Comparison of ENCODE assay signal across 8 cellular contexts in the genomic region with DNA sequence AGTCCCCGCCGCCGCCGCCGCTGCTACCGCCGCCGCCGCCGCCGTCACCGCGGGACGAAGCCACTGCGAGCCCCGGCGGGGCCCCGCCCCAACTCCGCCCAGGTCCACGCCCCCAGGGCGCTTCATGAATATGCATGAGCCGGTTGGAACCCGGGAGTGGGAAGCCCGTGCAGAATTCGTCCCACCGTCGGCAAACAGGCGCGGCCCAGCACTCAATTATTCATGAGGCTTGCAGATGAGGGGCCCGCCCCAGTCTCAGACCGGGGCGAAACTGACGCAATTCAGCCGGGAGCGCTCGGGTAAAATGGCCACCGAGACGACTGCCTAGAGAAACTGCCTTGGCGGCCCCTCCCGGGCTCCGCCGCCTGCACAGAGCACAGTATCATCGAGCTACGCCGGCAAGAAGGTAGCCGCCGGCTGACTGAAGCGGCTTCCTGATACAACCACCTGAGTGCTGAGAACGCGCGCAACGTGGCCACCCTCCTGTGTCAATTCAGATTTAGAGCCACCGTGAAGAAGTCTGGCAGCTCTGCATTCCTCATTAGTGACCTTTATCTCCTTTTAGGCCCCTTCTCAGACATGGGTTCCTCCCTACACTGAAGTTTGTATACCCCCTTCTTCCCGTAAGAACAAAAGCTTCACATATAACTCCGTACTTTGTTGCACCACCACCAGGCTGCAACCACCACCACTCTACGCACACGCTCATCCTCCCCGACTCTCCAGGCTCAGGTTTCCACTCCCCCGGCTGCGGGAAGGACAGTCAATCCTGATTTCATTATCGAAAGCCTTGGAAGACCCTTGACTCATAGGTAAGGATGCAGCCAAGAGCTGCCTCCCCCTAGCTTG. TPM values are rescaled to one million over a fixed set of nuclear protein-coding genes. Genes with fewer than 3 reads are reported as not detected.
DNase-seq lines count a peak whose midpoint lies in the region; TF ChIP-seq lines count a peak whose summit lies in the region.

Gene TNKS1BP1, minus strand, starts transcription at position 67 of the 849 bp plus-strand sequence. CDS start 3,067 bp downstream, outside the sequence.

- peak within 1 kb of the TSS; percentile 57 for H3K4me2 ChIP-seq in H9 (ENCODE audit: insufficient read depth, insufficient read length, low read length)

- H3K9me3 Mint-ChIP-seq in H9: no peaks in the 10 kb centered on the region; a peak in 1 of 5 replicates
- no peaks in the 10 kb centered on the region for H3K9me3 Mint-ChIP-seq in nephron progenitor cell
- no peaks in the 10 kb centered on the region for H3K9me3 Mint-ChIP-seq in stimulated activated naive CD8-positive, alpha-beta T cell treated with anti-CD3 and anti-CD28 coated beads, Interleukin-15, Interleukin-2, amounts not matched to agents 100 ng/mL and 50 ng/mL, for 24 hours

- H3K27me3 ChIP-seq in H9 (ENCODE audit: insufficient read depth, low read length) (no peaks in the 10 kb centered on the region), MG63 (no peaks in the 10 kb centered on the region)

- no CpG with 5 or more reads among the region's 61 CpGs for WGBS in H9 (ENCODE audit: extremely low coverage, insufficient read length, low lambda C conversion rate)

- in situ Hi-C loops in G401 (cut with HindIII; ENCODE audit: low sequenced_read_pairs): no loop called here

- H3K18ac ChIP-seq in H9 (ENCODE audit: insufficient read length, low read depth, low read length): peak within 1 kb of the TSS; percentile 88

- peak within 1 kb of the TSS; percentile 94 for H3K14ac ChIP-seq in H9 (ENCODE audit: insufficient read depth, low read length)

- H3K9ac ChIP-seq in H9 (ENCODE audit: extremely low read depth, insufficient read length, low read length): peak within 1 kb of the TSS; percentile 63

- no peak within 1 kb of the TSS for H2BK15ac ChIP-seq in H9 (ENCODE audit: low read depth, low read length)

- no peak within 1 kb of the TSS for H2BK20ac ChIP-seq in H9 (ENCODE audit: low read depth, low read length, poor library complexity, severe bottlenecking)

- H4K5ac ChIP-seq in H9 (ENCODE audit: insufficient read length, low read depth, low read length): no peak within 1 kb of the TSS

- H3K4me1 Mint-ChIP-seq in H9 (peaks cover 40 to 41% of the 10 kb centered on the region in 2 experiments), nephron progenitor cell (peaks cover 71% of the 10 kb centered on the region)
- H3K4me1 Mint-ChIP-seq in stimulated activated naive CD8-positive, alpha-beta T cell treated with anti-CD3 and anti-CD28 coated beads, Interleukin-15, Interleukin-2, amounts not matched to agents 100 ng/mL and 50 ng/mL, for 24 hours (ENCODE audit: low read depth): peaks cover 56% of the 10 kb centered on the region

- H3K27ac Mint-ChIP-seq in H9: peak within 1 kb of the TSS; percentile 99 to 100 (median 99)
- peak within 1 kb of the TSS; percentile 98 for H3K27ac Mint-ChIP-seq in nephron progenitor cell
- H3K27ac Mint-ChIP-seq in stimulated activated naive CD8-positive, alpha-beta T cell treated with anti-CD3 and anti-CD28 coated beads, Interleukin-15, Interleukin-2, amounts not matched to agents 100 ng/mL and 50 ng/mL, for 24 hours: peak within 1 kb of the TSS; percentile 98

- no peak within 1 kb of the TSS for H3K4ac ChIP-seq in H9 (ENCODE audit: low read depth, low read length)

- H4K20me1 ChIP-seq in H9 (ENCODE audit: control insufficient read depth, insufficient read depth, insufficient read length): no peaks in the 10 kb centered on the region

- no peak within 1 kb of the TSS for H3K23ac ChIP-seq in H9 (ENCODE audit: insufficient read length, low read depth, low read length)

- H2AFZ ChIP-seq in H9 (ENCODE audit: low read length): no peak within 1 kb of the TSS

- H3K79me2 ChIP-seq in H9 (ENCODE audit: insufficient read depth, low read length): peaks cover 11% of the 10 kb centered on the region

- H3K27me3 Mint-ChIP-seq in H9 (ENCODE audit: low read depth): peaks cover 1% of the 10 kb centered on the region; the same call in 1 of the 2 replicates
- no peaks in the 10 kb centered on the region for H3K27me3 Mint-ChIP-seq in nephron progenitor cell (ENCODE audit: low read depth, poor library complexity)
- H3K27me3 Mint-ChIP-seq in stimulated activated naive CD8-positive, alpha-beta T cell treated with anti-CD3 and anti-CD28 coated beads, Interleukin-15, Interleukin-2, amounts not matched to agents 100 ng/mL and 50 ng/mL, for 24 hours: no peaks in the 10 kb centered on the region

- peak within 1 kb of the TSS; percentile 74 for H3T11ph ChIP-seq in H9 (ENCODE audit: low read length)

- H2BK120ac ChIP-seq in H9 (ENCODE audit: low read depth, low read length, poor library complexity, severe bottlenecking): peak within 1 kb of the TSS; percentile 1

- H2BK12ac ChIP-seq in H9 (ENCODE audit: insufficient read length, low read depth, low read length): no peak within 1 kb of the TSS

- H3K56ac ChIP-seq in H9 (ENCODE audit: insufficient read length, low read depth, low read length): no peak within 1 kb of the TSS

- TF ChIP-seq CTCF in H9 (conservative IDR thresholded peaks at IDR 0.05): no peak
- TF ChIP-seq CTCF in nephron progenitor cell (IDR thresholded peaks at IDR 0.05): no peak

- H3K9me3 ChIP-seq in H9 (ENCODE audit: control insufficient read depth, low read depth, low read length): no peaks in the 10 kb centered on the region
- H3K9me3 ChIP-seq in MG63: no peaks in the 10 kb centered on the region

- H4K8ac ChIP-seq in H9 (replicated peaks; ENCODE audit: insufficient read length, low read depth, low read length): peak within 1 kb of the TSS; percentile 4

- peak within 1 kb of the TSS; percentile 70 for H3K27ac ChIP-seq in H9 (ENCODE audit: insufficient read length, low read depth, low read length)

- no peak within 1 kb of the TSS for H4K91ac ChIP-seq in H9 (ENCODE audit: insufficient read length, low read depth, low read length)

- H3K4me1 ChIP-seq in H9 (ENCODE audit: insufficient read depth, low read length): peaks cover 13% of the 10 kb centered on the region; the same call in 1 of the 2 replicates

- H3K4me3 ChIP-seq in MG63: peak within 1 kb of the TSS; percentile 77

- peaks cover 56% of the 10 kb centered on the region for H3K36me3 ChIP-seq in MG63

- no peak within 1 kb of the TSS for H2BK5ac ChIP-seq in H9 (ENCODE audit: insufficient read length, low read length)

- H3K4me3 Mint-ChIP-seq in H9 (peak within 1 kb of the TSS; percentile 89 to 94), nephron progenitor cell (peak within 1 kb of the TSS; percentile 98)
- H3K4me3 Mint-ChIP-seq in stimulated activated naive CD8-positive, alpha-beta T cell treated with anti-CD3 and anti-CD28 coated beads, Interleukin-15, Interleukin-2, amounts not matched to agents 100 ng/mL and 50 ng/mL, for 24 hours: peak within 1 kb of the TSS; percentile 89

- H3K36me3 Mint-ChIP-seq in H9 (ENCODE audit: insufficient read depth in 1 of 3, low read depth in 3 of 3) (peaks cover 48 to 63% (median 60%) of the 10 kb centered on the region in 3 experiments), nephron progenitor cell (ENCODE audit: low read depth) (peaks cover 57% of the 10 kb centered on the region)
- H3K36me3 Mint-ChIP-seq in stimulated activated naive CD8-positive, alpha-beta T cell treated with anti-CD3 and anti-CD28 coated beads, Interleukin-15, Interleukin-2, amounts not matched to agents 100 ng/mL and 50 ng/mL, for 24 hours (ENCODE audit: low read depth): peaks cover 53% of the 10 kb centered on the region

- no peak within 1 kb of the TSS for H2AK5ac ChIP-seq in H9 (ENCODE audit: insufficient read length, low read length)

- peak; percentile 97 for DNase-seq in G401 (ENCODE audit: low spot score)
- peak; percentile 97 for DNase-seq in H9
- peak; percentile 97 for DNase-seq in MG63
- DNase-seq in SIG-M5 treated with dmso at 0.1 percent for 504 hours (lab: John Stamatoyannopoulos, UW; ENCODE audit: unreplicated experiment): peak; percentile 93
- peak; percentile 84 for DNase-seq in activated gamma-delta T cell treated with Interleukin-2 at 50 U/mL for 16 hours
- DNase-seq in fibroblast of the conjunctiva (ENCODE audit: low read depth): peak; percentile 96
- peak; percentile 96 for DNase-seq in nephron progenitor cell

- H3K79me1 ChIP-seq in H9 (ENCODE audit: insufficient read depth, low read depth, low read length, poor library complexity, severe bottlenecking): peaks cover 17% of the 10 kb centered on the region

- peaks cover 13% of the 10 kb centered on the region for H3K23me2 ChIP-seq in H9 (ENCODE audit: insufficient read length, low read depth, low read length, poor library complexity, severe bottlenecking)

RNA-seq across cellular contexts. Expression of gene TNKS1BP1, which starts in this region (rescaled TPM):
- total RNA-seq in G401 (2014; rRNA removed; shearing (Covaris generic)): 36.0 and 46.3 TPM in 2 replicates
- total RNA-seq in H9 (2021): 130 and 140 TPM in 2 replicates
- total RNA-seq in MG63 (2014; rRNA removed; shearing (Covaris generic); ENCODE audit: low replicate concordance): 39.4 and 86.8 TPM in 2 replicates

Comparison
In these comparisons a context has a peak if more than half of its experiments do, and no peak if none do; other contexts are left out.
1. Peak in every context shown above with its lines: DNase-seq, H3K4me3 ChIP-seq and H3K27ac ChIP-seq.